In the genomic region with DNA sequence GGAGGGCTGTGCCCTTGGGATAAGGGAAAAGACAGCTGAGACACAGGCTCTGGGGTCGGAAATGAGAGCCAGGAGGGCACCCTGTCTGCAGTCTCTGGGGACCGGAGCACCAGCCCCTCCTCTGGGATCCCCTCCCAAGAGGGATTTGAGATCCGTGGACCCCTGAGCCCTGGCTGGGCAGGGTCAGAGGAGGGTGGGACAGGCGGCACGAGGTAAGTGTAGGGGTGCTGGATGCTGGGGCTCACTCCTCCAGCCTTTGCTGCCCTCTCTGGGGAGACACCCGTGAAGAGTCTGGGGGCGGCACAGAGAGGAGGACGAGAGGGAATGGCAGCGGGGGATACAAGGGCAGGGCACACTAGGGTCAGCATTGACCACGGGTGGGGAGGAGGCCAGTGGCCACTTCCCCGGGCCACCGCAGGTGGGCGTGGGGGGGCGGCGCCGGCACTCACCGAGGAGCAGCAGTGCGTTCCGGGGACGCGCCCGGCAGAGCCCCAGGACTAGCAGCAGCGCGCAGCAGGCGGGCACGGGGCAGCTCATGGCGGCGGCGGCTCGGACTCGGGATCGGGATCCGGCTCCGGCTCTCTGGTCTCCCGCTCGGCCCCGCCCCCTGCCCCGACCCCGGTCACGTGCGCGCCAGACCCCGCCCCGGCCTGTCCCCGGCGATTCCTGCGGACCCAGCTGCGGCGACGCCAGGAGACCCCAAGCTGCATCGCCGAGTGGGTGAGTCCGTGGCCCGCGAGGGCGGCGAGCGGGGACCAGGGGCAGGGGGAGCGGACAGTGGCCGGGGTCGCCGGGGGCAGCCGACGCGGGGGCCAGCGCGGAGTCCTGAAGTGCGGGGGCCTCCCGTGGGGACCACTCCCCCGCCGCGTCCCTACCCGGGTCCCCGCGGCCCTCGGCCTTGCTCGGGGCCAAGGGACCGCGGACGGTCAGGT, we compare ENCODE assay signal across 8 cellular contexts. TPM values are rescaled to one million over a fixed set of nuclear protein-coding genes. Genes with fewer than 3 reads are reported as not detected.
DNase-seq lines count a peak whose midpoint lies in the region; ATAC-seq, FAIRE-seq and TF ChIP-seq lines count a peak whose summit lies in the region.

A gene (minus strand): TSS at position 557 of the 932 bp plus-strand sequence. CDS start 20 bp downstream, at position 537.
A gene (plus strand): TSS at position 651 of the 932 bp plus-strand sequence. CDS start 1,134 bp downstream, outside the sequence.

- peak within 1 kb of the TSS; percentile 93 for H3K9ac ChIP-seq in HepG2 (ENCODE audit: insufficient read depth, low read depth, low read length)

- peaks cover 8% of the 10 kb centered on the region for H3K36me3 Mint-ChIP-seq in activated CD4-positive, alpha-beta T cell treated with anti-CD3 and anti-CD28 coated beads, Interleukin-2, amount 10 ng/mL, durations not matched to agents 7 days and 5 days (ENCODE audit: low read depth)
- H3K36me3 Mint-ChIP-seq in dendritic cell treated with granulocyte-macrophage colony-stimulating factor and Interleukin-4, amounts not matched to agents 40 ng/mL and 50 ng/mL, for 4 days (ENCODE audit: low read depth) = peaks cover 94% of the 10 kb centered on the region

- peak within 1 kb of the TSS; percentile 83 for H3K27ac Mint-ChIP-seq in activated CD4-positive, alpha-beta T cell treated with anti-CD3 and anti-CD28 coated beads, Interleukin-2, amount 10 ng/mL, durations not matched to agents 7 days and 5 days
- H3K27ac Mint-ChIP-seq in dendritic cell treated with granulocyte-macrophage colony-stimulating factor and Interleukin-4, amounts not matched to agents 40 ng/mL and 50 ng/mL, for 4 days = peak within 1 kb of the TSS; percentile 99

- peaks cover 9% of the 10 kb centered on the region for H3K79me2 ChIP-seq in HepG2 (ENCODE audit: insufficient read depth, low read length)

- H3K4me1 Mint-ChIP-seq in activated CD4-positive, alpha-beta T cell treated with anti-CD3 and anti-CD28 coated beads, Interleukin-2, amount 10 ng/mL, durations not matched to agents 7 days and 5 days = peaks cover 23% of the 10 kb centered on the region
- H3K4me1 Mint-ChIP-seq in dendritic cell treated with granulocyte-macrophage colony-stimulating factor and Interleukin-4, amounts not matched to agents 40 ng/mL and 50 ng/mL, for 4 days (ENCODE audit: low read depth) = peaks cover 71% of the 10 kb centered on the region

- no peaks in the 10 kb centered on the region for H3K9me3 Mint-ChIP-seq in activated CD4-positive, alpha-beta T cell treated with anti-CD3 and anti-CD28 coated beads, Interleukin-2, amount 10 ng/mL, durations not matched to agents 7 days and 5 days
- no peaks in the 10 kb centered on the region for H3K9me3 Mint-ChIP-seq in dendritic cell treated with granulocyte-macrophage colony-stimulating factor and Interleukin-4, amounts not matched to agents 40 ng/mL and 50 ng/mL, for 4 days

- peaks cover 26% of the 10 kb centered on the region for H3K4me1 ChIP-seq in HepG2 (ENCODE audit: insufficient read depth, low read length)

- H3K36me3 ChIP-seq in HepG2 (replicated peaks in 1 of 2; ENCODE audit: control insufficient read depth in 1 of 2, insufficient read depth in 2 of 2, low read length in 2 of 2) = peaks cover 3 to 7% of the 10 kb centered on the region in 2 experiments; a peak in 3 of 5 replicates

- intact Hi-C loops in dendritic cell treated with granulocyte-macrophage colony-stimulating factor and Interleukin-4, amounts not matched to agents 40 ng/mL and 50 ng/mL, for 4 days (cut with micrococcal nuclease) = loop anchor here (1.0 to 5.0 kb wide), 3 partner anchors 32 to 73 kb away; a partner anchor contains a TSS
- intact Hi-C loops in HepG2 (cut with micrococcal nuclease; ENCODE audit: unreplicated experiment) = loop anchor here (2.0 kb wide), 1 partner anchor 43 kb away; no protein-coding TSS in a partner anchor

- POLR2A ChIA-PET in activated CD4-positive, alpha-beta T cell treated with anti-CD3 and anti-CD28 coated beads, Interleukin-2, amount 10 ng/mL, durations not matched to agents 7 days and 5 days (lab: Charles Lee) = interaction anchor here (0.5 kb wide), 1 partner anchor 1835 kb away, joined by 3 read pairs; no protein-coding TSS in a partner anchor
- POLR2A ChIA-PET in HepG2 (lab: Yijun Ruan, JAX) = interaction anchor here (0.7 to 3.3 kb wide), 15 partner anchors 9 to 228 kb away, joined by 3 to 31 read pairs (median 3); a partner anchor contains a TSS

- peak within 1 kb of the TSS; percentile 66 for H2AFZ ChIP-seq in HepG2 (ENCODE audit: low read length)

- H3K4me2 ChIP-seq in HepG2 (ENCODE audit: low read depth, low read length) = peak within 1 kb of the TSS; percentile 99

- TF ChIP-seq RAD21 in HepG2 (CRISPR knock-in tag; IDR thresholded peaks at IDR 0.05) = peak; percentile 33; the same call in 1 of the 2 replicates

- no peaks in the 10 kb centered on the region for H4K20me1 ChIP-seq in HepG2 (ENCODE audit: insufficient read depth, low read length)

- no peak; the same call in 1 of the 2 replicates for TF ChIP-seq CTCF in HepG2 (CRISPR knock-in tag; IDR thresholded peaks at IDR 0.05)

- H3K4me3 Mint-ChIP-seq in activated CD4-positive, alpha-beta T cell treated with anti-CD3 and anti-CD28 coated beads, Interleukin-2, amount 10 ng/mL, durations not matched to agents 7 days and 5 days = peak within 1 kb of the TSS; percentile 84
- H3K4me3 Mint-ChIP-seq in dendritic cell treated with granulocyte-macrophage colony-stimulating factor and Interleukin-4, amounts not matched to agents 40 ng/mL and 50 ng/mL, for 4 days = peak within 1 kb of the TSS; percentile 91

- TSS peak; percentile 50 for BruUV-seq in HepG2 (replicated peaks; lab: Mats Ljungman, UMichigan)

- WGBS in HepG2 (ENCODE audit: low lambda C conversion rate) = 2% methylated on average over 18 of the region's 80 CpGs

- H3K27me3 ChIP-seq in HepG2 (ENCODE audit: control insufficient read depth in 1 of 2, insufficient read depth in 2 of 2, low read length in 2 of 2) = no peaks in the 10 kb centered on the region

- CTCF ChIA-PET in activated CD4-positive, alpha-beta T cell treated with anti-CD3 and anti-CD28 coated beads, Interleukin-2, amount 10 ng/mL, durations not matched to agents 7 days and 5 days (lab: Charles Lee) = interaction anchor here (0.5 to 1.4 kb wide), 3 partner anchors 24 to 712 kb away, joined by 3 to 5 read pairs (median 3); no protein-coding TSS in a partner anchor
- CTCF ChIA-PET in HepG2 (lab: Yijun Ruan, JAX; ENCODE audit: low intra/inter-chr PET ratio, low total read pairs) = no interaction called here

- H3K27me3 Mint-ChIP-seq in activated CD4-positive, alpha-beta T cell treated with anti-CD3 and anti-CD28 coated beads, Interleukin-2, amount 10 ng/mL, durations not matched to agents 7 days and 5 days = no peaks in the 10 kb centered on the region
- H3K27me3 Mint-ChIP-seq in dendritic cell treated with granulocyte-macrophage colony-stimulating factor and Interleukin-4, amounts not matched to agents 40 ng/mL and 50 ng/mL, for 4 days = peaks cover 28% of the 10 kb centered on the region

- H3K27ac ChIP-seq in HepG2 (ENCODE audit: extremely low read length, insufficient read depth, low read length) = peak within 1 kb of the TSS; percentile 80

- peak; percentile 73 to 96 for TF ChIP-seq POLR2A in HepG2 (IDR thresholded peaks at IDR 0.05; ENCODE audit: insufficient read depth in 1 of 2, low read depth in 2 of 2, low read length in 2 of 2)

- in situ Hi-C loops in HepG2 (cut with HindIII; ENCODE audit: extremely low pct_ligation_motif_present, low pct_unique_long_range_greater_than_20kb) = no loop called here

- H3K9me3 ChIP-seq in HepG2 (ENCODE audit: low read length) = no peaks in the 10 kb centered on the region

- peak; percentile 86 for DNase-seq in DMS53 (lab: John Stamatoyannopoulos, UW)
- peak; percentile 57 for DNase-seq in H4 (ENCODE audit: low spot score)
- DNase-seq in NCI-H2196 treated with DMSO at 0.1 percent for 48 hours (lab: John Stamatoyannopoulos, UW; ENCODE audit: unreplicated experiment) = peak; percentile 54
- DNase-seq in activated CD4-positive, alpha-beta T cell treated with anti-CD3 and anti-CD28 coated beads, Interleukin-2, amount 10 ng/mL, durations not matched to agents 7 days and 5 days = peak; percentile 62
- peak; percentile 59 for DNase-seq in HepG2 (ENCODE audit: low spot score)
- DNase-seq in stimulated activated CD4-positive, alpha-beta T cell treated with anti-CD3 and anti-CD28 coated beads, Interleukin-4, amount 100 ng/mL, for 4 hours = peak; percentile 36 to 68

- TF ChIP-seq EP300 in HepG2 (IDR thresholded peaks at IDR 0.05; ENCODE audit: low read depth in 2 of 2, low read length in 2 of 2) = no peak
- no peak for TF ChIP-seq EP300 in HepG2 (CRISPR knock-in tag; IDR thresholded peaks at IDR 0.05; ENCODE audit: borderline replicate concordance)

- no peak for FAIRE-seq in HepG2 (lab: Jason Lieb, UNC)

- peak; percentile 90 for ATAC-seq in HepG2
- no peak for ATAC-seq in GM19328 (IDR thresholded peaks at IDR 0.05; ENCODE audit: unreplicated experiment)

- peak within 1 kb of the TSS; percentile 90 to 100 (median 93) for H3K4me3 ChIP-seq in HepG2 (replicated peaks in 1 of 3; ENCODE audit: insufficient read depth in 1 of 3, low read depth in 2 of 3, low read length in 3 of 3)

RNA-seq across cellular contexts. Expression of the first gene that starts in this region (rescaled TPM):
- total RNA-seq in H4 (2014; rRNA removed; shearing (Covaris generic)) = 8.5 and 12.3 TPM in 2 replicates
- 10 to 100 TPM; 31.5 to 34.3 TPM for total RNA-seq in activated CD4-positive, alpha-beta T cell treated with anti-CD3 and anti-CD28 coated beads, Interleukin-2, amount 10 ng/mL, durations not matched to agents 7 days and 5 days
- total RNA-seq in HepG2 (2016; rRNA removed; fragmentation: Illumina TruSeq; extraction: Trizol) = 5.5 and 12.2 TPM in 2 replicates
- 4.0 and 6.2 TPM in 2 replicates for total RNA-seq in HepG2 (2016; cell fraction: cytosol; rRNA removed; fragmentation: Illumina TruSeq; extraction: Trizol; ENCODE audit: low read depth)
- 4.5 and 13.3 TPM in 2 replicates for total RNA-seq in HepG2 (2016; cell fraction: insoluble cytoplasmic fraction; rRNA removed; fragmentation: Illumina TruSeq; extraction: Trizol)
- 6.1 and 6.4 TPM in 2 replicates for total RNA-seq in HepG2 (2016; cell fraction: membrane; rRNA removed; fragmentation: Illumina TruSeq; extraction: Trizol)
- total RNA-seq in HepG2 (2016; cell fraction: nucleus; rRNA removed; fragmentation: Illumina TruSeq; extraction: Trizol) = 18.5 and 23.9 TPM in 2 replicates
- polyA plus RNA-seq in HepG2 (2011; rRNA removed) = 17.6 and 23.9 TPM in 2 replicates
- 13.7 and 17.1 TPM in 2 replicates for polyA plus RNA-seq in HepG2 (2011; cell fraction: cytosol; rRNA removed)
- 145 and 163 TPM in 2 replicates for polyA plus RNA-seq in HepG2 (2011; cell fraction: nucleus; rRNA removed)
- polyA plus RNA-seq in HepG2 (2012) = 21.6 and 30.9 TPM in 2 replicates
- 3.7 and 4.2 TPM in 2 replicates for polyA plus RNA-seq in HepG2 (2016; cell fraction: cytosol; fragmentation: Illumina TruSeq; extraction: Trizol; ENCODE audit: low read depth)
- 7.1 and 11.5 TPM in 2 replicates for polyA plus RNA-seq in HepG2 (2016; cell fraction: insoluble cytoplasmic fraction; fragmentation: Illumina TruSeq; extraction: Trizol; ENCODE audit: low read depth)
- 7.0 and 7.3 TPM in 2 replicates for polyA plus RNA-seq in HepG2 (2016; cell fraction: membrane; fragmentation: Illumina TruSeq; extraction: Trizol; ENCODE audit: low read depth)
- 81.4 and 86.8 TPM in 2 replicates for polyA plus RNA-seq in HepG2 (2016; cell fraction: nucleus; fragmentation: Illumina TruSeq; extraction: Trizol; ENCODE audit: insufficient read depth, low read depth)
- polyA minus RNA-seq in HepG2 (2011; rRNA and poly(A)+ RNA removed; ENCODE audit: low replicate concordance) = 15.4 and 23.1 TPM in 2 replicates
- 15.4 and 18.7 TPM in 2 replicates for polyA minus RNA-seq in HepG2 (2011; cell fraction: cytosol; rRNA and poly(A)+ RNA removed)
- 34.1 and 36.2 TPM in 2 replicates for polyA minus RNA-seq in HepG2 (2011; cell fraction: nucleus; rRNA and poly(A)+ RNA removed)

RNA-seq across cellular contexts. Expression of the second gene that starts in this region (rescaled TPM):
- 2.4 and 3.6 TPM in 2 replicates for total RNA-seq in H4 (2014; rRNA removed; shearing (Covaris generic))
- total RNA-seq in activated CD4-positive, alpha-beta T cell treated with anti-CD3 and anti-CD28 coated beads, Interleukin-2, amount 10 ng/mL, durations not matched to agents 7 days and 5 days = 1 to 10 TPM; 5.9 to 6.1 TPM
- 3.1 and 8.7 TPM in 2 replicates for total RNA-seq in HepG2 (2016; rRNA removed; fragmentation: Illumina TruSeq; extraction: Trizol)
- total RNA-seq in HepG2 (2016; cell fraction: cytosol; rRNA removed; fragmentation: Illumina TruSeq; extraction: Trizol; ENCODE audit: low read depth) = 3.2 and 3.4 TPM in 2 replicates
- total RNA-seq in HepG2 (2016; cell fraction: insoluble cytoplasmic fraction; rRNA removed; fragmentation: Illumina TruSeq; extraction: Trizol) = 3.5 and 11.2 TPM in 2 replicates
- 3.1 and 3.2 TPM in 2 replicates for total RNA-seq in HepG2 (2016; cell fraction: membrane; rRNA removed; fragmentation: Illumina TruSeq; extraction: Trizol)
- 12.9 and 13.6 TPM in 2 replicates for total RNA-seq in HepG2 (2016; cell fraction: nucleus; rRNA removed; fragmentation: Illumina TruSeq; extraction: Trizol)
- polyA plus RNA-seq in HepG2 (2011; rRNA removed) = 13.2 and 21.1 TPM in 2 replicates
- 5.5 and 7.6 TPM in 2 replicates for polyA plus RNA-seq in HepG2 (2011; cell fraction: cytosol; rRNA removed)
- polyA plus RNA-seq in HepG2 (2011; cell fraction: nucleus; rRNA removed) = 121 and 146 TPM in 2 replicates
- polyA plus RNA-seq in HepG2 (2012) = 7.0 and 18.5 TPM in 2 replicates
- 0.73 and 1.0 TPM in 2 replicates for polyA plus RNA-seq in HepG2 (2016; cell fraction: cytosol; fragmentation: Illumina TruSeq; extraction: Trizol; ENCODE audit: low read depth)
- 2.8 and 4.4 TPM in 2 replicates for polyA plus RNA-seq in HepG2 (2016; cell fraction: insoluble cytoplasmic fraction; fragmentation: Illumina TruSeq; extraction: Trizol; ENCODE audit: low read depth)
- polyA plus RNA-seq in HepG2 (2016; cell fraction: membrane; fragmentation: Illumina TruSeq; extraction: Trizol; ENCODE audit: low read depth) = 1.4 and 2.3 TPM in 2 replicates
- polyA plus RNA-seq in HepG2 (2016; cell fraction: nucleus; fragmentation: Illumina TruSeq; extraction: Trizol; ENCODE audit: insufficient read depth, low read depth) = 29.5 and 32.2 TPM in 2 replicates
- polyA minus RNA-seq in HepG2 (2011; rRNA and poly(A)+ RNA removed; ENCODE audit: low replicate concordance) = 7.7 and 20.5 TPM in 2 replicates
- polyA minus RNA-seq in HepG2 (2011; cell fraction: cytosol; rRNA and poly(A)+ RNA removed) = 5.6 and 11.8 TPM in 2 replicates
- polyA minus RNA-seq in HepG2 (2011; cell fraction: nucleus; rRNA and poly(A)+ RNA removed) = 22.4 and 23.0 TPM in 2 replicates
